Comparison of ENCODE assay signal across 8 cellular contexts in genomic region chr10:28533571-28534304, GRCh38.
DNase-seq lines count a peak whose midpoint lies in the region; ATAC-seq lines count a peak whose summit lies in the region.

No MANE protein-coding gene starts in this region.

- H3K36me3 ChIP-seq in mucosa of rectum (ENCODE audit: control insufficient read depth in 2 of 2, insufficient read depth in 2 of 2, low read length in 2 of 2) = peaks cover 24 to 41% of the 10 kb centered on the region in 2 donors

- peak overlapping the region; percentile 69 to 88 for H3K9ac ChIP-seq in mucosa of rectum (ENCODE audit: low read depth in 1 of 2, low read length in 2 of 2)

- peaks cover 10 to 13% of the 10 kb centered on the region in 2 donors for H3K4me1 ChIP-seq in mucosa of rectum (ENCODE audit: control insufficient read depth in 2 of 2, insufficient read depth in 2 of 2, low read length in 2 of 2)

- H3K27ac ChIP-seq in epithelial cell of prostate = peak overlapping the region; percentile 94
- H3K27ac ChIP-seq in mucosa of rectum (ENCODE audit: low read depth in 2 of 2, low read length in 2 of 2) = peak overlapping the region; percentile 98 to 99

- ATAC-seq in HG02571 (IDR thresholded peaks at IDR 0.05; ENCODE audit: unreplicated experiment) = peak; percentile 23

- peak overlapping the region; percentile 76 to 90 for H3K4me3 ChIP-seq in mucosa of rectum (ENCODE audit: low read length in 2 of 2)

- DNase-seq in ELR (ENCODE audit: low read depth) (peak; percentile 69), NCI-H69 (lab: John Stamatoyannopoulos, UW) (peak; percentile 70), activated T-cell treated with anti-CD3 and anti-CD28 coated beads for 4 hours (peak; percentile 54), epithelial cell of prostate (ENCODE audit: low read depth, low spot score) (no peak), kidney glomerular epithelial cell (lab: John Stamatoyannopoulos, UW) (no peak)
- peak; percentile 44 to 51 for DNase-seq in stimulated activated CD8-positive, alpha-beta memory T cell treated with anti-CD3 and anti-CD28 coated beads, Interleukin-4, amount 100 ng/mL, for 1 hour (ENCODE audit: low read depth in 2 of 2, low spot score in 1 of 2)

- H3K27me3 ChIP-seq in mucosa of rectum (ENCODE audit: control insufficient read depth in 2 of 2, insufficient read depth in 2 of 2, low read length in 2 of 2) = no peaks in the 10 kb centered on the region

- H3K9me3 ChIP-seq in mucosa of rectum (ENCODE audit: control insufficient read depth in 2 of 2, low read length in 2 of 2) = no peaks in the 10 kb centered on the region

Comparison
In these comparisons a context has a peak if more than half of its experiments do, and no peak if none do; other contexts are left out.
1. DNase-seq: peak in ELR (single experiment), NCI-H69 (single experiment), activated T-cell treated with anti-CD3 and anti-CD28 coated beads for 4 hours (single experiment) and stimulated activated CD8-positive, alpha-beta memory T cell treated with anti-CD3 and anti-CD28 coated beads, Interleukin-4, amount 100 ng/mL, for 1 hour (2 of 2); none in epithelial cell of prostate (single experiment) and kidney glomerular epithelial cell (single experiment).